ENCODE assay signal across 24 cellular contexts in the genomic region with DNA sequence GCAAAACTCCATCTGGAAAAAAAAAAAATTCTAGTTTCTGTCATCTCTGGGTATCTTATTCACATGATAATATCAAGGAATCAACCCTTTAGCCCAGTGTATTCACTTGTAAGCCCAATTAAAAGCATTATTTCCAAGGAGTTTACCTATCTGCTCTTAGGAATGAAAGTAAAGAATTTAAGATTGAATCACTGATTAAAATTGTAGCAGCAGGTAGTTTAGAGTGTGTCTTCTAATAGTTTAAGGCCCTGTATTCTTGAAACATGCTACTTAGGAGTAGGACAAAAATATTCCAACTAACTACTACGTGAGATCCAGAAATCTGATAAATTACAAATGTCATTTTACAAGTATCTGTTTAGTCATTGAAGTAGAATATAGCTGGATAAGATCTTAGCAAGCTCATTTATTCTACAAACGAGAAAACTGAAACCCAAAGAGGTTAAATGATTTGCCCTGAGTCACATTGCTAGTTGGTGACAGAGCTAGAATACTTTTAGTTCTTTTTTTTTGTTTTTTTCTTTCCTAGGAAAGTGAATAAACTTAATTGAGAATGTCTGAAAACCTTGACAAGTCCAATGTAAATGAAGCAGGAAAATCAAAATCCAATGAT. TPM values are rescaled to one million over a fixed set of nuclear protein-coding genes. Genes with fewer than 3 reads are reported as not detected.
DNase-seq lines count a peak whose midpoint lies in the region; ATAC-seq and TF ChIP-seq lines count a peak whose summit lies in the region.
"Had no signal": no experiment of that assay in that cellular context is flagged by ENCODE, and none has a peak within 500 bp of the region (broad histone marks: within the 10 kb centered on the region; RNA-seq: fewer than 3 reads in every experiment).

No MANE protein-coding gene starts in this region.

- H3F3A ChIP-seq in smooth muscle cell (ENCODE audit: low read depth) = no peaks in the 10 kb centered on the region

- peaks cover 40% of the 10 kb centered on the region for H3K36me3 Mint-ChIP-seq in activated CD4-positive, alpha-beta T cell treated with anti-CD3 and anti-CD28 coated beads, Interleukin-2, amount 10 ng/mL, durations not matched to agents 24 days and 14 days (ENCODE audit: low read depth)
- peaks cover 25% of the 10 kb centered on the region for H3K36me3 Mint-ChIP-seq in activated CD4-positive, alpha-beta T cell treated with anti-CD3 and anti-CD28 coated beads, Interleukin-2, amount 10 ng/mL, durations not matched to agents 7 days and 5 days (ENCODE audit: low read depth)
- peaks cover 63% of the 10 kb centered on the region for H3K36me3 Mint-ChIP-seq in endodermal cell (ENCODE audit: low read depth)

- peaks cover 7% of the 10 kb centered on the region for H3K79me2 ChIP-seq in smooth muscle cell (ENCODE audit: low read depth)

- TF ChIP-seq CTCF in RWPE2 (IDR thresholded peaks at IDR 0.05; ENCODE audit: poor library complexity, severe bottlenecking) (no peak), endodermal cell (conservative IDR thresholded peaks at IDR 0.05) (no peak), smooth muscle cell (IDR thresholded peaks at IDR 0.05; ENCODE audit: borderline replicate concordance, insufficient read depth, poor library complexity, severe bottlenecking) (no peak)

- no peak for DNase-seq in activated CD4-positive, alpha-beta T cell treated with anti-CD3 and anti-CD28 coated beads, Interleukin-2, amount 10 ng/mL, durations not matched to agents 24 days and 14 days
- no peak for DNase-seq in activated CD4-positive, alpha-beta T cell treated with anti-CD3 and anti-CD28 coated beads, Interleukin-2, amount 10 ng/mL, durations not matched to agents 7 days and 5 days
- no peak for DNase-seq in RWPE2 (ENCODE audit: low spot score)
- DNase-seq in endodermal cell = no peak
- DNase-seq in smooth muscle cell (lab: John Stamatoyannopoulos, UW; ENCODE audit: unreplicated experiment) = no peak
- no peak for DNase-seq in NCI-H510A (lab: John Stamatoyannopoulos, UW)
- DNase-seq: activated CD8-positive, alpha-beta T cell treated with anti-CD3 and anti-CD28 coated beads, Interleukin-2, amount 10 ng/mL, durations not matched to agents 7 days and 5 days; activated naive CD4-positive, alpha-beta T cell treated with anti-CD3 and anti-CD28 coated beads, Interleukin-2, amount 50 U/mL, for 16 hours; cerebellar nuclear complex; DMS53; IMR-90; kidney; NCI-H1436 treated with DMSO at 0.1 percent for 48 hours; nucleus accumbens; Peyer's patch; stimulated activated CD4-positive, alpha-beta T cell treated with anti-CD3 and anti-CD28 coated beads, Interleukin-2, amount 100 ng/mL, for 48 hours; stimulated activated naive CD8-positive, alpha-beta T cell treated with anti-CD3 and anti-CD28 coated beads, Interleukin-15, Interleukin-2, amounts not matched to agents 100 U/mL and 50 U/mL, for 24 hours; transverse colon had no signal

- H3K9me3 ChIP-seq in RWPE2 (ENCODE audit: severe bottlenecking) = no peaks in the 10 kb centered on the region
- H3K9me3 ChIP-seq in endodermal cell (ENCODE audit: control insufficient read depth, low read length) = peaks cover 47% of the 10 kb centered on the region
- H3K9me3 ChIP-seq in smooth muscle cell (replicated peaks; ENCODE audit: low read depth) = no peaks in the 10 kb centered on the region
- H3K9me3 ChIP-seq: ascending aorta, Peyer's patch, transverse colon had no signal

- no peak overlapping the region for H3K4me2 ChIP-seq in smooth muscle cell
- H3K4me2 ChIP-seq: GM23338 had no signal

- CTCF ChIA-PET in activated CD4-positive, alpha-beta T cell treated with anti-CD3 and anti-CD28 coated beads, Interleukin-2, amount 10 ng/mL, durations not matched to agents 7 days and 5 days (lab: Charles Lee) = interaction anchor here (0.6 to 2.5 kb wide), 6 partner anchors 10 to 509 kb away, joined by 3 to 9 read pairs (median 3); no protein-coding TSS in a partner anchor

- H4K20me1 ChIP-seq in smooth muscle cell (ENCODE audit: low read depth) = no peaks in the 10 kb centered on the region

- 82 to 96% methylated on average over 1 of the region's 2 CpGs for WGBS in endodermal cell (ENCODE audit: insufficient coverage in 1 of 2, insufficient read length in 1 of 2), 2 experiments
- WGBS in smooth muscle cell (ENCODE audit: low lambda C conversion rate) = 73% methylated on average over 2 of the region's 2 CpGs

- peaks cover 50% of the 10 kb centered on the region for H3K4me1 ChIP-seq in RWPE2 (ENCODE audit: insufficient read depth, poor library complexity, severe bottlenecking)
- H3K4me1 ChIP-seq in endodermal cell (ENCODE audit: control insufficient read depth, insufficient read depth, low read length) = no peaks in the 10 kb centered on the region
- peaks cover 14% of the 10 kb centered on the region for H3K4me1 ChIP-seq in smooth muscle cell (ENCODE audit: low read depth)

- no peak overlapping the region for H3K9ac ChIP-seq in endodermal cell (ENCODE audit: extremely low read depth, low read length, poor library complexity, severe bottlenecking)
- peak overlapping the region; percentile 43 for H3K9ac ChIP-seq in smooth muscle cell (ENCODE audit: low read depth)

- intact Hi-C loops in activated CD4-positive, alpha-beta T cell treated with anti-CD3 and anti-CD28 coated beads, Interleukin-2, amount 10 ng/mL, durations not matched to agents 24 days and 14 days (cut with micrococcal nuclease) = loop anchor here (1.0 to 5.0 kb wide), 3 partner anchors 18 to 214 kb away; partner anchors contain the start of gene HIPK3

- H3K27me3 ChIP-seq in RWPE2 (ENCODE audit: insufficient read depth, poor library complexity, severe bottlenecking) (no peaks in the 10 kb centered on the region), endodermal cell (ENCODE audit: control insufficient read depth, insufficient read depth, low read length, poor library complexity, severe bottlenecking) (no peaks in the 10 kb centered on the region), smooth muscle cell (ENCODE audit: low read depth) (no peaks in the 10 kb centered on the region)
- H3K27me3 ChIP-seq: ascending aorta, Peyer's patch, transverse colon had no signal

- H3K4me3 ChIP-seq in RWPE2 (ENCODE audit: severe bottlenecking) (no peak overlapping the region), endodermal cell (ENCODE audit: low read length) (peak overlapping the region; percentile 47), smooth muscle cell (no peak overlapping the region)
- H3K4me3 ChIP-seq: ascending aorta, GM23338, Peyer's patch, transverse colon had no signal

- no peak overlapping the region for H3K4me3 Mint-ChIP-seq in activated CD4-positive, alpha-beta T cell treated with anti-CD3 and anti-CD28 coated beads, Interleukin-2, amount 10 ng/mL, durations not matched to agents 24 days and 14 days
- H3K4me3 Mint-ChIP-seq in activated CD4-positive, alpha-beta T cell treated with anti-CD3 and anti-CD28 coated beads, Interleukin-2, amount 10 ng/mL, durations not matched to agents 7 days and 5 days = no peak overlapping the region
- H3K4me3 Mint-ChIP-seq in endodermal cell = no peak overlapping the region
- H3K4me3 Mint-ChIP-seq: activated CD8-positive, alpha-beta T cell treated with anti-CD3 and anti-CD28 coated beads, Interleukin-2, amount 10 ng/mL, durations not matched to agents 7 days and 5 days; B cell; GM23338; WTC11 had no signal

- ATAC-seq in RWPE2 (ENCODE audit: low read depth) = no peak
- no peak for ATAC-seq in GM21619 (IDR thresholded peaks at IDR 0.05; ENCODE audit: unreplicated experiment)
- ATAC-seq in HG02588 (IDR thresholded peaks at IDR 0.05; ENCODE audit: unreplicated experiment) = no peak
- ATAC-seq: activated CD8-positive, alpha-beta T cell treated with anti-CD3 and anti-CD28 coated beads, Interleukin-2, amount 10 ng/mL, durations not matched to agents 7 days and 5 days; GM23338; stimulated activated naive CD8-positive, alpha-beta T cell treated with anti-CD3 and anti-CD28 coated beads, Interleukin-15, Interleukin-2, amounts not matched to agents 100 U/mL and 50 U/mL, for 24 hours; WTC11 had no signal

- H3K4me1 Mint-ChIP-seq in activated CD4-positive, alpha-beta T cell treated with anti-CD3 and anti-CD28 coated beads, Interleukin-2, amount 10 ng/mL, durations not matched to agents 24 days and 14 days = peaks cover 21% of the 10 kb centered on the region
- peaks cover 25% of the 10 kb centered on the region for H3K4me1 Mint-ChIP-seq in activated CD4-positive, alpha-beta T cell treated with anti-CD3 and anti-CD28 coated beads, Interleukin-2, amount 10 ng/mL, durations not matched to agents 7 days and 5 days
- H3K4me1 Mint-ChIP-seq in endodermal cell = peaks cover 33% of the 10 kb centered on the region

- POLR2A ChIA-PET in activated CD4-positive, alpha-beta T cell treated with anti-CD3 and anti-CD28 coated beads, Interleukin-2, amount 10 ng/mL, durations not matched to agents 7 days and 5 days (lab: Charles Lee) = interaction anchor here (0.6 to 0.7 kb wide), 2 partner anchors 18 to 143 kb away, joined by 4 to 5 read pairs; no protein-coding TSS in a partner anchor

- peak overlapping the region; percentile 29 for H3K27ac Mint-ChIP-seq in activated CD4-positive, alpha-beta T cell treated with anti-CD3 and anti-CD28 coated beads, Interleukin-2, amount 10 ng/mL, durations not matched to agents 24 days and 14 days
- no peak overlapping the region for H3K27ac Mint-ChIP-seq in activated CD4-positive, alpha-beta T cell treated with anti-CD3 and anti-CD28 coated beads, Interleukin-2, amount 10 ng/mL, durations not matched to agents 7 days and 5 days
- no peak overlapping the region for H3K27ac Mint-ChIP-seq in endodermal cell
- H3K27ac Mint-ChIP-seq: activated CD8-positive, alpha-beta T cell treated with anti-CD3 and anti-CD28 coated beads, Interleukin-2, amount 10 ng/mL, durations not matched to agents 7 days and 5 days; B cell; GM23338; WTC11 had no signal

- no peaks in the 10 kb centered on the region for H3K9me3 Mint-ChIP-seq in activated CD4-positive, alpha-beta T cell treated with anti-CD3 and anti-CD28 coated beads, Interleukin-2, amount 10 ng/mL, durations not matched to agents 24 days and 14 days
- H3K9me3 Mint-ChIP-seq in activated CD4-positive, alpha-beta T cell treated with anti-CD3 and anti-CD28 coated beads, Interleukin-2, amount 10 ng/mL, durations not matched to agents 7 days and 5 days = no peaks in the 10 kb centered on the region
- peaks cover 31% of the 10 kb centered on the region for H3K9me3 Mint-ChIP-seq in endodermal cell

- no peak overlapping the region for H2AFZ ChIP-seq in smooth muscle cell (ENCODE audit: low read depth)
- H2AFZ ChIP-seq: GM23338 had no signal

- H3K27ac ChIP-seq in RWPE2 (ENCODE audit: poor library complexity, severe bottlenecking) = peak overlapping the region; percentile 98
- no peak overlapping the region for H3K27ac ChIP-seq in endodermal cell (ENCODE audit: low read depth, low read length)
- H3K27ac ChIP-seq in smooth muscle cell (ENCODE audit: low read depth) = peak overlapping the region; percentile 81
- H3K27ac ChIP-seq: ascending aorta, Peyer's patch, transverse colon had no signal

- H3K36me3 ChIP-seq in RWPE2 (ENCODE audit: low read depth) = peaks cover 31% of the 10 kb centered on the region
- peaks cover 54% of the 10 kb centered on the region for H3K36me3 ChIP-seq in endodermal cell (ENCODE audit: control insufficient read depth, insufficient read depth, low read length)
- H3K36me3 ChIP-seq in smooth muscle cell (ENCODE audit: low read depth) = no peaks in the 10 kb centered on the region

- H3K27me3 Mint-ChIP-seq in activated CD4-positive, alpha-beta T cell treated with anti-CD3 and anti-CD28 coated beads, Interleukin-2, amount 10 ng/mL, durations not matched to agents 24 days and 14 days = no peaks in the 10 kb centered on the region
- H3K27me3 Mint-ChIP-seq in activated CD4-positive, alpha-beta T cell treated with anti-CD3 and anti-CD28 coated beads, Interleukin-2, amount 10 ng/mL, durations not matched to agents 7 days and 5 days = no peaks in the 10 kb centered on the region
- H3K27me3 Mint-ChIP-seq in endodermal cell (ENCODE audit: insufficient read depth) = no peaks in the 10 kb centered on the region
- H3K27me3 Mint-ChIP-seq: B cell had no signal

RNA-seq across cellular contexts. Expression of gene TCP11L1, which starts 4.0 kb away (rescaled TPM):
- 12.5 and 14.4 TPM in 2 replicates for total RNA-seq in activated CD4-positive, alpha-beta T cell treated with anti-CD3 and anti-CD28 coated beads, Interleukin-2, amount 10 ng/mL, durations not matched to agents 24 days and 14 days
- 10 to 100 TPM; 13.8 to 14.7 TPM for total RNA-seq in activated CD4-positive, alpha-beta T cell treated with anti-CD3 and anti-CD28 coated beads, Interleukin-2, amount 10 ng/mL, durations not matched to agents 7 days and 5 days
- 10 to 100 TPM; 54.0 to 63.7 TPM for total RNA-seq in endodermal cell
- 18.3 TPM for polyA plus RNA-seq in endodermal cell (2013, experiment 1 of 2)
- 16.8 TPM for polyA plus RNA-seq in endodermal cell (2013, experiment 2 of 2)
- total RNA-seq in smooth muscle cell = 25.4 and 27.7 TPM in 2 replicates
- polyA plus RNA-seq in smooth muscle cell = 7.4 and 18.1 TPM in 2 replicates

RNA-seq across cellular contexts. Expression of gene DEPDC7, which starts 27.6 kb away (rescaled TPM):
- 0.64 and 0.84 TPM in 2 replicates for total RNA-seq in activated CD4-positive, alpha-beta T cell treated with anti-CD3 and anti-CD28 coated beads, Interleukin-2, amount 10 ng/mL, durations not matched to agents 24 days and 14 days
- 1 to 10 TPM; 1.6 TPM for total RNA-seq in activated CD4-positive, alpha-beta T cell treated with anti-CD3 and anti-CD28 coated beads, Interleukin-2, amount 10 ng/mL, durations not matched to agents 7 days and 5 days
- total RNA-seq in endodermal cell (10 to 100 TPM in 1 of 2 donors, 1 to 10 TPM in 1; 7.7 to 11.4 TPM), smooth muscle cell (20.3 and 22.8 TPM in 2 replicates)
- polyA plus RNA-seq in endodermal cell (2013, experiment 1 of 2) = 6.4 TPM
- polyA plus RNA-seq in endodermal cell (2013, experiment 2 of 2) = 6.6 TPM
- polyA plus RNA-seq in smooth muscle cell = 8.1 and 12.5 TPM in 2 replicates
- total RNA-seq: ascending aorta, B cell had no signal
